Comparison of ENCODE assay signal across 11 cellular contexts in genomic region chr2:101752708-101753107, GRCh38. TPM values are rescaled to one million over a fixed set of nuclear protein-coding genes. Genes with fewer than 3 reads are reported as not detected.
DNase-seq lines count a peak whose midpoint lies in the region; ATAC-seq and TF ChIP-seq lines count a peak whose summit lies in the region.
"Had no signal": no experiment of that assay in that cellular context is flagged by ENCODE, and none has a peak within 500 bp of the region (broad histone marks: within the 10 kb centered on the region; RNA-seq: fewer than 3 reads in every experiment).

No MANE protein-coding gene starts in this region.

- peak overlapping the region in 2 of 3 donors; percentile 44 to 52 for H3K27ac Mint-ChIP-seq in CD4-positive, CD25-positive, alpha-beta regulatory T cell

- no peak for DNase-seq in CD4-positive, CD25-positive, alpha-beta regulatory T cell
- DNase-seq in amniotic epithelial cell (ENCODE audit: low read depth) (peak; percentile 45), heart right ventricle (peak in 1 of 2 donors; percentile 29), osteoblast (ENCODE audit: insufficient read length, low spot score, missing footprints) (no peak), NCI-H2196 (lab: John Stamatoyannopoulos, UW; ENCODE audit: unreplicated experiment) (no peak), SIG-M5 treated with dmso at 0.1 percent for 504 hours (lab: John Stamatoyannopoulos, UW; ENCODE audit: unreplicated experiment) (no peak)
- DNase-seq: effector memory CD4-positive, alpha-beta T cell; stimulated activated CD4-positive, alpha-beta T cell treated with anti-CD3 and anti-CD28 coated beads, Interleukin-12 subunit alpha, Interleukin-12 subunit beta, amount 100 ng/mL, for 4 hours; stimulated activated naive CD8-positive, alpha-beta T cell treated with anti-CD3 and anti-CD28 coated beads, Interleukin-15, Interleukin-2, amounts not matched to agents 100 U/mL and 50 U/mL, for 24 hours had no signal

- peaks cover 81% of the 10 kb centered on the region for H3K79me2 ChIP-seq in osteoblast (ENCODE audit: insufficient read depth, low read length)

- peaks cover 45% of the 10 kb centered on the region for H3K4me1 ChIP-seq in CD4-positive, CD25-positive, alpha-beta regulatory T cell (ENCODE audit: control insufficient read depth, insufficient read depth, low read length, poor library complexity, severe bottlenecking)
- peaks cover 24 to 77% (median 71%) of the 10 kb centered on the region in 9 donors for H3K4me1 ChIP-seq in heart right ventricle
- peaks cover 57% of the 10 kb centered on the region for H3K4me1 ChIP-seq in osteoblast (ENCODE audit: insufficient read depth, low read length)

- H3K36me3 Mint-ChIP-seq in CD4-positive, CD25-positive, alpha-beta regulatory T cell: peaks cover 4% of the 10 kb centered on the region

- intact Hi-C loops in heart right ventricle (cut with DNase I): loop anchor here in 5 of 10 donors (5.0 to 10.0 kb wide), 3 partner anchors 45 to 55 kb away; partner anchors contain the start of gene MAP4K4 (in 1 of the 5)

- H3K36me3 ChIP-seq in CD4-positive, CD25-positive, alpha-beta regulatory T cell (ENCODE audit: control insufficient read depth, insufficient read depth, low read length): no peaks in the 10 kb centered on the region
- H3K36me3 ChIP-seq in heart right ventricle (no peaks in the 10 kb centered on the region), osteoblast (ENCODE audit: insufficient read depth, low read length) (no peaks in the 10 kb centered on the region)

- H2AFZ ChIP-seq in osteoblast (ENCODE audit: low read length): no peak overlapping the region

- H3K4me2 ChIP-seq in osteoblast (ENCODE audit: insufficient read depth, low read length): peak overlapping the region; percentile 72

- peaks cover 45 to 78% (median 64%) of the 10 kb centered on the region in 4 donors for H3K4me1 Mint-ChIP-seq in CD4-positive, CD25-positive, alpha-beta regulatory T cell

- H3K9me3 ChIP-seq in CD4-positive, CD25-positive, alpha-beta regulatory T cell (ENCODE audit: control insufficient read depth in 2 of 2, low read length in 2 of 2): no peaks in the 10 kb centered on the region
- H3K9me3 ChIP-seq in heart right ventricle (no peaks in the 10 kb centered on the region), osteoblast (ENCODE audit: low read depth, low read length) (no peaks in the 10 kb centered on the region)

- no peak for TF ChIP-seq CTCF in heart right ventricle (IDR thresholded peaks at IDR 0.05)
- no peak for TF ChIP-seq CTCF in osteoblast (IDR thresholded peaks at IDR 0.05; ENCODE audit: extremely low read depth, low read depth, low read length)

- peaks cover 0 to 3% (median 0%) of the 10 kb centered on the region in 7 donors for H3K9me3 Mint-ChIP-seq in CD4-positive, CD25-positive, alpha-beta regulatory T cell

- no peak overlapping the region for H3K27ac ChIP-seq in CD4-positive, CD25-positive, alpha-beta regulatory T cell (ENCODE audit: insufficient read depth, low read length, poor library complexity, severe bottlenecking)
- H3K27ac ChIP-seq in heart right ventricle (peak overlapping the region in 4 of 10 donors; percentile 12 to 52 (median 38)), osteoblast (ENCODE audit: low read depth, low read length) (peak overlapping the region; percentile 78)

- no peaks in the 10 kb centered on the region for H3K27me3 ChIP-seq in CD4-positive, CD25-positive, alpha-beta regulatory T cell (ENCODE audit: control insufficient read depth, insufficient read depth, low read length)
- H3K27me3 ChIP-seq in heart right ventricle (no peaks in the 10 kb centered on the region), osteoblast (ENCODE audit: insufficient read depth, low read length) (no peaks in the 10 kb centered on the region)

- 7 to 23% methylated on average over 5 of the region's 5 CpGs for WGBS in heart right ventricle, 2 donors

- H4K20me1 ChIP-seq in osteoblast (ENCODE audit: insufficient read depth, low read length): peaks cover 43% of the 10 kb centered on the region

- H3K27me3 Mint-ChIP-seq in CD4-positive, CD25-positive, alpha-beta regulatory T cell: no peaks in the 10 kb centered on the region

- ATAC-seq in CD4-positive, CD25-positive, alpha-beta regulatory T cell (ENCODE audit: low read depth in 2 of 2): no peak
- ATAC-seq in heart right ventricle (peak; percentile 36 to 77 (median 73)), GM19351 (IDR thresholded peaks at IDR 0.05; ENCODE audit: unreplicated experiment) (no peak), HG02973 (IDR thresholded peaks at IDR 0.05; ENCODE audit: unreplicated experiment) (no peak)
- ATAC-seq: stimulated activated naive CD8-positive, alpha-beta T cell treated with anti-CD3 and anti-CD28 coated beads, Interleukin-15, Interleukin-2, amounts not matched to agents 100 U/mL and 50 U/mL, for 24 hours had no signal

- no peak overlapping the region for H3K4me3 ChIP-seq in CD4-positive, CD25-positive, alpha-beta regulatory T cell (ENCODE audit: low read depth, low read length)
- no peak overlapping the region for H3K4me3 ChIP-seq in heart right ventricle
- peak overlapping the region; percentile 14 for H3K4me3 ChIP-seq in osteoblast (ENCODE audit: insufficient read depth, low read length)

- H3K4me3 Mint-ChIP-seq in CD4-positive, CD25-positive, alpha-beta regulatory T cell: peak overlapping the region in 1 of 4 donors; percentile 23

RNA-seq across cellular contexts. Expression of gene MAP4K4, which starts 55.2 kb away (rescaled TPM):
- 179 TPM for total RNA-seq in CD4-positive, CD25-positive, alpha-beta regulatory T cell
- polyA plus RNA-seq in CD4-positive, CD25-positive, alpha-beta regulatory T cell: 10 to 100 TPM in 2 of 4 donors, 1 to 10 TPM in 2; 6.7 to 22.3 (median 11.4) TPM
- 100 to 1,000 TPM in 5 of 10 donors, 10 to 100 TPM in 5; 74.5 to 116 (median 96.0) TPM for total RNA-seq in heart right ventricle
- 10 to 100 TPM; 44.3 to 46.2 TPM for polyA plus RNA-seq in heart right ventricle
- 231 and 287 TPM in 2 replicates for total RNA-seq in osteoblast

Comparison
In these comparisons a context has a peak if more than half of its experiments do, and no peak if none do; other contexts are left out.
1. ATAC-seq: peak in heart right ventricle (8 of 8); none in CD4-positive, CD25-positive, alpha-beta regulatory T cell (0 of 2), GM19351 (single experiment) and HG02973 (single experiment).